In the genomic region with DNA sequence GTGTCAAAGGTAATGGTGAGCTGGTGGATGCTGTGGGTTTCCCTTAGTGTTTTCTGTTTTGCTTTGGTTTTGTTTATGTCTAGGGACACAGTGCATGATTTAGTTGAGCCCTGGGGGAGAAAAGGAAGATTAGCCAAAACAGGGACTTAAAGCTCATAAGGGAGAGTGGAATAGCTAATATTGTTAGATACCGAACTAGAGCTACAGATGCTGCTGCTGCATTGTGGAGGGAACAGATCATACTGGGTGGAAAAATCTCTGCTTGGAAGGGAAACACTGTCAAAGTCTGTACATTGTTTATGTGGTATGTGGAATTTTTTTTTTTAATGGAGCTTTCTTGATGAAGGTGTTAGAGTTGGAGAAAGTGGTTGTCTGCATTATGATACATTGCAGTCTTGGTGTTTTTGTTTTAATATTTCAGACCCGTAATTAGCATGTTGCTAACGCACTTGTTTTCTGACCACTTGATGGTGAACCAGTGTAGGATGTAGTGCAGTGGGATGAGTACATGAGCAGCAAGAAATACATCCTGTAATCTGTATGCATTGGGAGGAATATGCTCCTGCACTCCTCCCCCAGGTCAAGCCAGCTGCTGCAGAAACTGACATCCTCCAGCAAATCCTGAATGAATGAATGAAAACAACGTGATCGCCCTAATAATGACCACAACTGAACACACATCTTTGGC, we compare ENCODE assay signal across 8 cellular contexts.
DNase-seq lines count a peak whose midpoint lies in the region; ATAC-seq and TF ChIP-seq lines count a peak whose summit lies in the region.

No MANE protein-coding gene starts in this region.

- in situ Hi-C loops in astrocyte of the cerebellum (cut with HindIII; ENCODE audit: low sequenced_read_pairs) = no loop called here

- ATAC-seq in GM18520 (IDR thresholded peaks at IDR 0.05; ENCODE audit: unreplicated experiment) = no peak
- ATAC-seq in GM19324 (IDR thresholded peaks at IDR 0.05; ENCODE audit: low FRiP score, unreplicated experiment) = no peak
- no peak for ATAC-seq in GM19455 (IDR thresholded peaks at IDR 0.05; ENCODE audit: unreplicated experiment)

- H3K4me3 ChIP-seq in astrocyte of the cerebellum (ENCODE audit: low read depth, low read length) = peak overlapping the region; percentile 82

- TF ChIP-seq CTCF in astrocyte of the cerebellum (IDR thresholded peaks at IDR 0.05; ENCODE audit: low read depth, low read length, missing control alignments) = no peak

- peak; percentile 49 for DNase-seq in DMS 273 treated with DMSO at 0.1 percent for 48 hours (lab: John Stamatoyannopoulos, UW)
- peak; percentile 35 for DNase-seq in HuH-7.5 (ENCODE audit: low spot score)
- no peak for DNase-seq in astrocyte of the cerebellum (ENCODE audit: low read depth)
- peak; percentile 56 for DNase-seq in medulla oblongata (ENCODE audit: extremely low spot score)
- DNase-seq in dedifferentiated amniotic fluid mesenchymal stem cell (ENCODE audit: extremely low spot score) = no peak

Comparison
In these comparisons a context has a peak if more than half of its experiments do, and no peak if none do; other contexts are left out.
1. DNase-seq: peak in DMS 273 treated with DMSO at 0.1 percent for 48 hours (single experiment), HuH-7.5 (single experiment) and medulla oblongata (single experiment); none in astrocyte of the cerebellum (single experiment) and dedifferentiated amniotic fluid mesenchymal stem cell (single experiment).